Comparison of ENCODE assay signal across 9 cellular contexts in genomic region chr19:13024126-13024957, GRCh38. TPM values are rescaled to one million over a fixed set of nuclear protein-coding genes. Genes with fewer than 3 reads are reported as not detected.
DNase-seq lines count a peak whose midpoint lies in the region; ATAC-seq and TF ChIP-seq lines count a peak whose summit lies in the region.
"Had no signal": no experiment of that assay in that cellular context is flagged by ENCODE, and none has a peak within 500 bp of the region (broad histone marks: within the 10 kb centered on the region; RNA-seq: fewer than 3 reads in every experiment).

No MANE protein-coding gene starts in this region.

- no peak overlapping the region for H2AFZ ChIP-seq in Karpas-422 (ENCODE audit: low read length)

- no peak for TF ChIP-seq CTCF in thyroid gland (IDR thresholded peaks at IDR 0.05)

- no peaks in the 10 kb centered on the region for H3K27me3 ChIP-seq in thyroid gland
- no peaks in the 10 kb centered on the region for H3K27me3 ChIP-seq in Karpas-422 (ENCODE audit: low read length)

- peaks cover 4% of the 10 kb centered on the region for H3K36me3 Mint-ChIP-seq in activated CD4-positive, alpha-beta T cell treated with anti-CD3 and anti-CD28 coated beads, Interleukin-2, amount 10 ng/mL, durations not matched to agents 24 days and 14 days (ENCODE audit: low read depth)
- no peaks in the 10 kb centered on the region for H3K36me3 Mint-ChIP-seq in activated naive CD8-positive, alpha-beta T cell treated with anti-CD3 and anti-CD28 coated beads, Interleukin-2, amount 10 ng/mL, durations not matched to agents 7 days and 5 days

- H3K36me3 ChIP-seq in thyroid gland (no peaks in the 10 kb centered on the region), Karpas-422 (ENCODE audit: insufficient read depth, low read length) (no peaks in the 10 kb centered on the region)

- no peak overlapping the region for H3K9ac ChIP-seq in Karpas-422 (ENCODE audit: low read length)

- peak overlapping the region; percentile 76 to 91 (median 81) for H3K27ac ChIP-seq in thyroid gland
- H3K27ac ChIP-seq in Karpas-422 (ENCODE audit: low read length), result no peak overlapping the region

- H3K27me3 Mint-ChIP-seq in activated CD4-positive, alpha-beta T cell treated with anti-CD3 and anti-CD28 coated beads, Interleukin-2, amount 10 ng/mL, durations not matched to agents 24 days and 14 days, result peaks cover 55% of the 10 kb centered on the region
- H3K27me3 Mint-ChIP-seq in activated naive CD8-positive, alpha-beta T cell treated with anti-CD3 and anti-CD28 coated beads, Interleukin-2, amount 10 ng/mL, durations not matched to agents 7 days and 5 days, result peaks cover 36% of the 10 kb centered on the region

- ATAC-seq in activated naive CD8-positive, alpha-beta T cell treated with anti-CD3 and anti-CD28 coated beads, Interleukin-2, amount 10 ng/mL, durations not matched to agents 7 days and 5 days (ENCODE audit: low read depth), result no peak
- ATAC-seq in left colon, result peak; percentile 28
- ATAC-seq in HG02973 (IDR thresholded peaks at IDR 0.05; ENCODE audit: unreplicated experiment), result no peak
- no peak for ATAC-seq in GM21390 (IDR thresholded peaks at IDR 0.05; ENCODE audit: unreplicated experiment)

- H3K9me3 ChIP-seq in thyroid gland, result no peaks in the 10 kb centered on the region
- H3K9me3 ChIP-seq in Karpas-422 (ENCODE audit: low read length), result no peaks in the 10 kb centered on the region

- H3K9me2 ChIP-seq in Karpas-422 (replicated peaks; ENCODE audit: insufficient read depth, low read length), result no peaks in the 10 kb centered on the region

- H4K20me1 ChIP-seq in Karpas-422 (ENCODE audit: insufficient read depth, low read depth, low read length), result no peaks in the 10 kb centered on the region

- WGBS in thyroid gland, 2 donors, result 21 to 33% methylated on average over 37 of the region's 37 CpGs

- H3K4me2 ChIP-seq in Karpas-422 (ENCODE audit: low read depth, low read length, poor library complexity, severe bottlenecking), result no peak overlapping the region

- H3K9me3 Mint-ChIP-seq in activated CD4-positive, alpha-beta T cell treated with anti-CD3 and anti-CD28 coated beads, Interleukin-2, amount 10 ng/mL, durations not matched to agents 24 days and 14 days, result no peaks in the 10 kb centered on the region
- H3K9me3 Mint-ChIP-seq in activated naive CD8-positive, alpha-beta T cell treated with anti-CD3 and anti-CD28 coated beads, Interleukin-2, amount 10 ng/mL, durations not matched to agents 7 days and 5 days, result no peaks in the 10 kb centered on the region

- no peaks in the 10 kb centered on the region for H3K79me2 ChIP-seq in Karpas-422 (ENCODE audit: low read length)

- H3K4me3 ChIP-seq in thyroid gland (replicated peaks in 1 of 3) (peak overlapping the region in 2 of 3 donors; percentile 18 to 25), Karpas-422 (ENCODE audit: low read length) (no peak overlapping the region)

- intact Hi-C loops in activated CD4-positive, alpha-beta T cell treated with anti-CD3 and anti-CD28 coated beads, Interleukin-2, amount 10 ng/mL, durations not matched to agents 24 days and 14 days (cut with micrococcal nuclease), result no loop called here
- intact Hi-C loops in left colon (cut with DNase I, micrococcal nuclease) (no loop called here), thyroid gland (cut with DNase I) (no loop called here)

- TF ChIP-seq POLR2A in thyroid gland (IDR thresholded peaks at IDR 0.05), result no peak

- no peak overlapping the region for H3K27ac Mint-ChIP-seq in activated CD4-positive, alpha-beta T cell treated with anti-CD3 and anti-CD28 coated beads, Interleukin-2, amount 10 ng/mL, durations not matched to agents 24 days and 14 days
- H3K27ac Mint-ChIP-seq in activated naive CD8-positive, alpha-beta T cell treated with anti-CD3 and anti-CD28 coated beads, Interleukin-2, amount 10 ng/mL, durations not matched to agents 7 days and 5 days, result no peak overlapping the region

- peaks cover 78 to 82% of the 10 kb centered on the region in 2 donors for H3K4me1 ChIP-seq in thyroid gland
- no peaks in the 10 kb centered on the region for H3K4me1 ChIP-seq in Karpas-422 (ENCODE audit: low read length)

- peaks cover 20% of the 10 kb centered on the region for H3K4me1 Mint-ChIP-seq in activated CD4-positive, alpha-beta T cell treated with anti-CD3 and anti-CD28 coated beads, Interleukin-2, amount 10 ng/mL, durations not matched to agents 24 days and 14 days
- peaks cover 12% of the 10 kb centered on the region for H3K4me1 Mint-ChIP-seq in activated naive CD8-positive, alpha-beta T cell treated with anti-CD3 and anti-CD28 coated beads, Interleukin-2, amount 10 ng/mL, durations not matched to agents 7 days and 5 days

- peak overlapping the region; percentile 68 for H3K4me3 Mint-ChIP-seq in activated CD4-positive, alpha-beta T cell treated with anti-CD3 and anti-CD28 coated beads, Interleukin-2, amount 10 ng/mL, durations not matched to agents 24 days and 14 days
- H3K4me3 Mint-ChIP-seq in activated naive CD8-positive, alpha-beta T cell treated with anti-CD3 and anti-CD28 coated beads, Interleukin-2, amount 10 ng/mL, durations not matched to agents 7 days and 5 days, result peak overlapping the region; percentile 71

- no peak for DNase-seq in activated CD4-positive, alpha-beta T cell treated with anti-CD3 and anti-CD28 coated beads, Interleukin-2, amount 10 ng/mL, durations not matched to agents 24 days and 14 days
- no peak for DNase-seq in activated CD4-positive, alpha-beta T cell treated with anti-CD3 and anti-CD28 coated beads, Interleukin-2, amount 50 U/mL, for 4 hours
- no peak for DNase-seq in activated naive CD8-positive, alpha-beta T cell treated with anti-CD3 and anti-CD28 coated beads, Interleukin-2, amount 10 ng/mL, durations not matched to agents 7 days and 5 days
- DNase-seq in left colon (peak; percentile 35 to 43), thyroid gland (peak in 1 of 2 donors; percentile 42), Karpas-422 (no peak)

- POLR2A ChIA-PET in activated naive CD8-positive, alpha-beta T cell treated with anti-CD3 and anti-CD28 coated beads, Interleukin-2, amount 10 ng/mL, durations not matched to agents 7 days and 5 days (lab: Charles Lee), result interaction anchor here (0.7 kb wide), 1 partner anchor 21 kb away, joined by 3 read pairs; no protein-coding TSS in a partner anchor

RNA-seq across cellular contexts. Expression of gene NFIX, which starts 29.1 kb away (rescaled TPM):
- 8.3 and 10.4 TPM in 2 replicates for total RNA-seq in activated CD4-positive, alpha-beta T cell treated with anti-CD3 and anti-CD28 coated beads, Interleukin-2, amount 10 ng/mL, durations not matched to agents 24 days and 14 days
- total RNA-seq in activated naive CD8-positive, alpha-beta T cell treated with anti-CD3 and anti-CD28 coated beads, Interleukin-2, amount 10 ng/mL, durations not matched to agents 7 days and 5 days, result 1 to 10 TPM; 1.5 to 2.5 TPM
- total RNA-seq in left colon, result 10 to 100 TPM; 49.8 to 61.7 TPM
- total RNA-seq in thyroid gland, result 10 to 100 TPM; 38.8 to 70.2 (median 62.4) TPM
- 0.04 and 0.18 TPM in 2 replicates for total RNA-seq in Karpas-422 (2014; rRNA removed; shearing (Covaris generic); ENCODE audit: low replicate concordance)

RNA-seq across cellular contexts. Expression of gene DAND5, which starts 55.0 kb away (rescaled TPM):
- total RNA-seq in activated CD4-positive, alpha-beta T cell treated with anti-CD3 and anti-CD28 coated beads, Interleukin-2, amount 10 ng/mL, durations not matched to agents 24 days and 14 days, result 0.12 TPM in 1 of 2 replicates, not detected in the other
- total RNA-seq in activated naive CD8-positive, alpha-beta T cell treated with anti-CD3 and anti-CD28 coated beads, Interleukin-2, amount 10 ng/mL, durations not matched to agents 7 days and 5 days, result not detected
- total RNA-seq in left colon (under 1 TPM; 0.18 to 0.50 TPM), thyroid gland (under 1 TPM in 2 of 4 donors, not detected in 2; 0.40 to 0.45 TPM)
- 0.52 TPM in 1 of 2 replicates, not detected in the other for total RNA-seq in Karpas-422 (2014; rRNA removed; shearing (Covaris generic); ENCODE audit: low replicate concordance)
- total RNA-seq: activated CD8-positive, alpha-beta memory T cell treated with anti-CD3 and anti-CD28 coated beads for 36 hours had no signal

Comparison
In these comparisons a context has a peak if more than half of its experiments do, and no peak if none do; other contexts are left out.
1. DNase-seq: peak in left colon (2 of 2); none in activated CD4-positive, alpha-beta T cell treated with anti-CD3 and anti-CD28 coated beads, Interleukin-2, amount 10 ng/mL, durations not matched to agents 24 days and 14 days (single experiment), activated CD4-positive, alpha-beta T cell treated with anti-CD3 and anti-CD28 coated beads, Interleukin-2, amount 50 U/mL, for 4 hours (0 of 2), activated naive CD8-positive, alpha-beta T cell treated with anti-CD3 and anti-CD28 coated beads, Interleukin-2, amount 10 ng/mL, durations not matched to agents 7 days and 5 days (single experiment) and Karpas-422 (single experiment).